ENCODE assay signal across 12 cellular contexts in the genomic region with DNA sequence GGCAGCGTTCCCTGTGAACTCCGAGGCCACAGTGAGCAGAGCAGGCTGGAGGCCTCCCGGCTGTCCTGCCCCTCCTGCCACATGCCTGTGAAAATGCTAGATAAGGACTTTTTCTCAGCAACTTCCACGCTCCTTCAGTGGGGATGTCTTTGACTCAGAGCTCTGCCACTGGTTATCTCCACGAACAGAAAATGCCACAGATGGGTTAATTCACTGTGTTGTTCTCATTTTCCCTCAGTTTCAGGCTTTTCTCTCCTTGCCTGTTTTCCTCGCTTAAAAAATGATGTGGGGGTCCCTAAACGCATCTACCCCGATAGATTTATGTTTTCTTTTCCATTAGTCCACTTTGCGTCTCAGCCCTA. TPM values are rescaled to one million over a fixed set of nuclear protein-coding genes. Genes with fewer than 3 reads are reported as not detected.
A peak's percentile ranks its signal among the peaks of the same experiment; 100 is the strongest.
DNase-seq lines count a peak whose midpoint lies in the region; ATAC-seq and TF ChIP-seq lines count a peak whose summit lies in the region.
"Had no signal": no experiment of that assay in that cellular context is flagged by ENCODE, and none has a peak within 500 bp of the region (broad histone marks: within the 10 kb centered on the region; RNA-seq: fewer than 3 reads in every experiment).

No MANE protein-coding gene starts in this region.

- no peaks in the 10 kb centered on the region for H3K9me3 Mint-ChIP-seq in CD8-positive, alpha-beta T cell
- no peaks in the 10 kb centered on the region for H3K9me3 Mint-ChIP-seq in activated T-helper 2 cell treated with anti-CD3 and anti-CD28 coated beads, Interferon-gamma antibody, Interleukin-2, Interleukin-4, amounts not matched to agents 10 μg/mL and 5 μg/mL and 100 μg/mL, durations not matched to agents 14 hours and 24 hours and 36 hours
- H3K9me3 Mint-ChIP-seq in memory B cell, result no peaks in the 10 kb centered on the region

- H3K4me3 ChIP-seq in CD8-positive, alpha-beta T cell (ENCODE audit: low read depth, low read length), result no peak overlapping the region
- H3K4me3 ChIP-seq: cardiac muscle cell, esophagus squamous epithelium had no signal

- no peak for ATAC-seq in CD8-positive, alpha-beta T cell
- no peak for ATAC-seq in memory B cell (ENCODE audit: low read depth)
- ATAC-seq: T-helper 17 cell had no signal

- H3K27ac ChIP-seq in CD8-positive, alpha-beta T cell (ENCODE audit: low read depth, low read length), result peak overlapping the region; percentile 38
- H3K27ac ChIP-seq: cardiac muscle cell had no signal

- no peaks in the 10 kb centered on the region for H3K9me3 ChIP-seq in CD8-positive, alpha-beta T cell (ENCODE audit: low read length)
- H3K9me3 ChIP-seq: esophagus squamous epithelium had no signal

- H3K36me3 Mint-ChIP-seq in CD8-positive, alpha-beta T cell, result peaks cover 89% of the 10 kb centered on the region
- peaks cover 95% of the 10 kb centered on the region for H3K36me3 Mint-ChIP-seq in activated T-helper 2 cell treated with anti-CD3 and anti-CD28 coated beads, Interferon-gamma antibody, Interleukin-2, Interleukin-4, amounts not matched to agents 10 μg/mL and 5 μg/mL and 100 μg/mL, durations not matched to agents 14 hours and 24 hours and 36 hours (ENCODE audit: low read depth)
- peaks cover 49% of the 10 kb centered on the region for H3K36me3 Mint-ChIP-seq in memory B cell

- peaks cover 21% of the 10 kb centered on the region for H3K36me3 ChIP-seq in CD8-positive, alpha-beta T cell (ENCODE audit: insufficient read depth, low read length)
- H3K36me3 ChIP-seq: cardiac muscle cell, esophagus squamous epithelium had no signal

- H3K27me3 ChIP-seq in CD8-positive, alpha-beta T cell (ENCODE audit: insufficient read depth, low read length), result no peaks in the 10 kb centered on the region
- H3K27me3 ChIP-seq: cardiac muscle cell, esophagus squamous epithelium had no signal

- CTCF ChIA-PET in CD8-positive, alpha-beta T cell (lab: Charles Lee), result interaction anchor here (0.9 to 20.8 kb wide), 4 partner anchors 10 to 91 kb away, joined by 3 to 494 read pairs (median 6); a partner anchor contains a TSS

- peaks cover 97% of the 10 kb centered on the region for H3K4me1 Mint-ChIP-seq in CD8-positive, alpha-beta T cell (ENCODE audit: low read depth)
- peaks cover 91% of the 10 kb centered on the region for H3K4me1 Mint-ChIP-seq in activated T-helper 2 cell treated with anti-CD3 and anti-CD28 coated beads, Interferon-gamma antibody, Interleukin-2, Interleukin-4, amounts not matched to agents 10 μg/mL and 5 μg/mL and 100 μg/mL, durations not matched to agents 14 hours and 24 hours and 36 hours (ENCODE audit: low read depth)
- peaks cover 57% of the 10 kb centered on the region for H3K4me1 Mint-ChIP-seq in memory B cell

- H3K27me3 Mint-ChIP-seq in CD8-positive, alpha-beta T cell (ENCODE audit: low read depth), result no peaks in the 10 kb centered on the region
- no peaks in the 10 kb centered on the region for H3K27me3 Mint-ChIP-seq in activated T-helper 2 cell treated with anti-CD3 and anti-CD28 coated beads, Interferon-gamma antibody, Interleukin-2, Interleukin-4, amounts not matched to agents 10 μg/mL and 5 μg/mL and 100 μg/mL, durations not matched to agents 14 hours and 24 hours and 36 hours (ENCODE audit: low read depth)
- H3K27me3 Mint-ChIP-seq in memory B cell, result no peaks in the 10 kb centered on the region
- H3K27me3 Mint-ChIP-seq: T-helper 17 cell had no signal

- H3K27ac Mint-ChIP-seq in CD8-positive, alpha-beta T cell, result peak overlapping the region; percentile 99
- H3K27ac Mint-ChIP-seq in activated T-helper 2 cell treated with anti-CD3 and anti-CD28 coated beads, Interferon-gamma antibody, Interleukin-2, Interleukin-4, amounts not matched to agents 10 μg/mL and 5 μg/mL and 100 μg/mL, durations not matched to agents 14 hours and 24 hours and 36 hours, result peak overlapping the region; percentile 77
- peak overlapping the region; percentile 88 for H3K27ac Mint-ChIP-seq in memory B cell
- H3K27ac Mint-ChIP-seq: T-helper 17 cell had no signal

- H3K4me3 Mint-ChIP-seq in CD8-positive, alpha-beta T cell, result peak overlapping the region; percentile 44
- peak overlapping the region; percentile 11 for H3K4me3 Mint-ChIP-seq in activated T-helper 2 cell treated with anti-CD3 and anti-CD28 coated beads, Interferon-gamma antibody, Interleukin-2, Interleukin-4, amounts not matched to agents 10 μg/mL and 5 μg/mL and 100 μg/mL, durations not matched to agents 14 hours and 24 hours and 36 hours (ENCODE audit: low read depth)
- no peak overlapping the region for H3K4me3 Mint-ChIP-seq in memory B cell

- no peak for TF ChIP-seq CTCF in CD8-positive, alpha-beta T cell (IDR thresholded peaks at IDR 0.05)

- POLR2A ChIA-PET in CD8-positive, alpha-beta T cell (lab: Charles Lee), result interaction anchor here (0.9 to 45.4 kb wide), 6 partner anchors 8 to 39 kb away, joined by 4 to 1039 read pairs (median 8); a partner anchor contains a TSS

- H3K4me1 ChIP-seq in CD8-positive, alpha-beta T cell (ENCODE audit: insufficient read depth, low read length), result peaks cover 98% of the 10 kb centered on the region

- no peak for DNase-seq in CD8-positive, alpha-beta T cell
- DNase-seq in HUDEP-2 (lab: John Stamatoyannopoulos, UW; ENCODE audit: unreplicated experiment in 76 of 76), result peak in 71 of 76 experiments; percentile 21 to 89 (median 67)
- no peak for DNase-seq in activated T-helper 2 cell treated with anti-CD3 and anti-CD28 coated beads, Interferon-gamma antibody, Interleukin-2, Interleukin-4, amounts not matched to agents 10 μg/mL and 5 μg/mL and 100 μg/mL, durations not matched to agents 14 hours and 24 hours and 36 hours (ENCODE audit: low spot score)
- no peak for DNase-seq in memory B cell (ENCODE audit: low spot score in 2 of 2)
- DNase-seq in cerebellum (ENCODE audit: low spot score), result no peak
- no peak for DNase-seq in effector CD4-positive, alpha-beta T cell
- DNase-seq in NCI-H82 (lab: John Stamatoyannopoulos, UW), result no peak
- DNase-seq: esophagus squamous epithelium; stimulated activated CD4-positive, alpha-beta T cell treated with anti-CD3 and anti-CD28 coated beads, Interleukin-4, amount 100 ng/mL, for 24 hours; T-helper 17 cell had no signal

- intact Hi-C loops in CD8-positive, alpha-beta T cell (cut with DNase I, micrococcal nuclease), result no loop called here
- intact Hi-C loops in activated T-helper 2 cell treated with anti-CD3 and anti-CD28 coated beads, Interferon-gamma antibody, Interleukin-2, Interleukin-4, amounts not matched to agents 10 μg/mL and 5 μg/mL and 100 μg/mL, durations not matched to agents 14 hours and 24 hours and 36 hours (cut with micrococcal nuclease), result no loop called here

RNA-seq across cellular contexts. Expression of a gene that starts 51.3 kb away (rescaled TPM):
- total RNA-seq in CD8-positive, alpha-beta T cell, result 100 to 1,000 TPM; 248 TPM
- total RNA-seq in activated T-helper 2 cell treated with anti-CD3 and anti-CD28 coated beads, Interferon-gamma antibody, Interleukin-2, Interleukin-4, amounts not matched to agents 10 μg/mL and 5 μg/mL and 100 μg/mL, durations not matched to agents 14 hours and 24 hours and 36 hours, result 360 and 371 TPM in 2 replicates
- total RNA-seq in cerebellum, result 2.4 TPM
- total RNA-seq: MCF 10A had no signal

Comparison
In these comparisons a context has a peak if more than half of its experiments do, and no peak if none do; other contexts are left out.
1. DNase-seq: peak in HUDEP-2 (71 of 76); none in CD8-positive, alpha-beta T cell (0 of 7), activated T-helper 2 cell treated with anti-CD3 and anti-CD28 coated beads, Interferon-gamma antibody, Interleukin-2, Interleukin-4, amounts not matched to agents 10 μg/mL and 5 μg/mL and 100 μg/mL, durations not matched to agents 14 hours and 24 hours and 36 hours (single experiment), memory B cell (0 of 2), cerebellum (single experiment), effector CD4-positive, alpha-beta T cell (single experiment) and NCI-H82 (single experiment).
2. RNA of a gene that starts 51.3 kb away (total RNA-seq): 360 to 371 TPM in activated T-helper 2 cell treated with anti-CD3 and anti-CD28 coated beads, Interferon-gamma antibody, Interleukin-2, Interleukin-4, amounts not matched to agents 10 μg/mL and 5 μg/mL and 100 μg/mL, durations not matched to agents 14 hours and 24 hours and 36 hours and 248 TPM in CD8-positive, alpha-beta T cell; 2.4 TPM in cerebellum (single experiment); every median in the first group is over 10 times any median in the second.
3. Peak in every context shown above with its lines, with median percentiles within 50 percentile points of each other: H3K27ac Mint-ChIP-seq.